7 cellular contexts compared by ENCODE assay signal in the genomic region with DNA sequence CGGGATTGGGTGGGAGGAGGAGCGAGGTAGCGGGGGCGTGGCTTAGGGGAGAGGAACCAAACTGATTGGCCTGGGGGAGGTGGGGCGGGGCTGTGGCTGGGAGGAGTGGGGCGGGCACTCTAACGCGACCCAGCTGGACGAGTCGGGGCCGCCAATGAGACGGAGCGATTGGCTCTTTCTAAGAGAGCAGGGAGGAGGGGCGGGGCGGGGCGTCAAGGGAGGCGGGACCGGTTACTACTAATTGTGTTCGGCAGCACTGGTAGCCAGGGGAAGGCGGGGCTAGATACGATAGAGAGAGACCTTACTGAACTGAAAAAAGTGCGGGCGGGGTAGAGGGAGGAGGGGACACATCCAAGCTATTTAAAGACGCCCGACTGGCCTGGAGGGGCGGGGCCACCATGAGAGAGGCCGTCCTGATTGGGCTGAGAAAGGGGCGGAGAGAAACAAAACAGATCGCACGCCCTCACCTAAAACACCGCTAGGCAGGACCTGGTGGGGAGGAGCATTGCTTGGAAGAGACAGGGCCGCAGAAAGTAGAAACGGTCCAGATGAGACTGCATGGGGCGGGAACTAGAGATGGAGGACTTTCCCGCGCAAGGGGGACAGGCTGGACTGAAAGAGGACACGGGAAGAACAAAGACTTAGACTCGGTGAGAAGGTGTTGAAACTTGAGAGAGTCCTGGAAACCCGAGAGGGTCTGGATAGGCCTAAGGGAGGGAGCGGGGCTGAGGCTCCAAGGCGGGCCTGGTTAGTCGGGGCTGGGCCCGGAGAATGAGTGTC. TPM values are rescaled to one million over a fixed set of nuclear protein-coding genes. Genes with fewer than 3 reads are reported as not detected.
DNase-seq lines count a peak whose midpoint lies in the region; ATAC-seq and TF ChIP-seq lines count a peak whose summit lies in the region.

Gene KCNC3 (minus strand): TSS at position 232 of the 780 bp plus-strand sequence. CDS start 295 bp downstream, outside the sequence.

- POLR2A ChIA-PET in activated CD4-positive, alpha-beta T cell treated with anti-CD3 and anti-CD28 coated beads for 36 hours (lab: Charles Lee), result interaction anchor here (0.6 to 1.5 kb wide), 2 partner anchors 13 to 18 kb away, joined by 3 read pairs; no protein-coding TSS in a partner anchor

- peaks cover 33% of the 10 kb centered on the region for H3K27me3 Mint-ChIP-seq in activated CD4-positive, alpha-beta T cell treated with anti-CD3 and anti-CD28 coated beads for 36 hours

- no peaks in the 10 kb centered on the region for H3K36me3 ChIP-seq in kidney epithelial cell (ENCODE audit: control insufficient read depth, insufficient read depth, low read length)

- no peaks in the 10 kb centered on the region for H3K9me3 Mint-ChIP-seq in activated CD4-positive, alpha-beta T cell treated with anti-CD3 and anti-CD28 coated beads for 36 hours (ENCODE audit: low read depth)

- DNase-seq in NCI-H2196 (lab: John Stamatoyannopoulos, UW; ENCODE audit: unreplicated experiment) (peak; percentile 98), kidney epithelial cell (ENCODE audit: low read depth) (peak; percentile 87)
- peak; percentile 99 for DNase-seq in activated CD4-positive, alpha-beta T cell treated with anti-CD3 and anti-CD28 coated beads for 36 hours
- peak; percentile 97 to 100 for DNase-seq in stimulated activated CD4-positive, alpha-beta T cell treated with anti-CD3 and anti-CD28 coated beads, Interleukin-15, amount 100 ng/mL, for 48 hours (ENCODE audit: low read depth in 2 of 2)

- no peak for TF ChIP-seq CTCF in kidney epithelial cell (IDR thresholded peaks at IDR 0.05; ENCODE audit: insufficient read depth, low read length, poor library complexity, severe bottlenecking)

- peaks cover 65% of the 10 kb centered on the region for H3K27me3 ChIP-seq in kidney epithelial cell (ENCODE audit: control insufficient read depth, insufficient read depth, low read length)

- peak within 1 kb of the TSS; percentile 75 for H3K4me3 Mint-ChIP-seq in activated CD4-positive, alpha-beta T cell treated with anti-CD3 and anti-CD28 coated beads for 36 hours

- H3K27ac ChIP-seq in cingulate gyrus (ENCODE audit: low read depth, low read length), result peak within 1 kb of the TSS; percentile 73

- ATAC-seq in GM18505 (IDR thresholded peaks at IDR 0.05; ENCODE audit: unreplicated experiment) (peak; percentile 41), HG02970 (IDR thresholded peaks at IDR 0.05; ENCODE audit: low FRiP score, unreplicated experiment) (peak; percentile 45)
- ATAC-seq in activated CD4-positive, alpha-beta T cell treated with anti-CD3 and anti-CD28 coated beads for 36 hours, result peak; percentile 67

- CTCF ChIA-PET in activated CD4-positive, alpha-beta T cell treated with anti-CD3 and anti-CD28 coated beads for 36 hours (lab: Charles Lee), result interaction anchor here (1.0 to 1.5 kb wide), 4 partner anchors 10 to 75 kb away, joined by 3 to 6 read pairs (median 4); no protein-coding TSS in a partner anchor

- peak within 1 kb of the TSS; percentile 86 for H3K27ac Mint-ChIP-seq in activated CD4-positive, alpha-beta T cell treated with anti-CD3 and anti-CD28 coated beads for 36 hours

- peak; percentile 84 for TF ChIP-seq POLR2A in GM18505 (IDR thresholded peaks at IDR 0.05; ENCODE audit: borderline replicate concordance, extremely low read depth, insufficient read depth, insufficient read length)

- intact Hi-C loops in activated CD4-positive, alpha-beta T cell treated with anti-CD3 and anti-CD28 coated beads for 36 hours (cut with DNase I, micrococcal nuclease), result loop anchor here (1.0 to 5.0 kb wide), 7 partner anchors 28 to 475 kb away; partner anchors contain the start of genes JOSD2 (in 1 of the 2), NR1H2 (in 1 of the 2) and VRK3 (in 1 of the 2)

- H3K36me3 Mint-ChIP-seq in activated CD4-positive, alpha-beta T cell treated with anti-CD3 and anti-CD28 coated beads for 36 hours (ENCODE audit: low read depth), result peaks cover 13% of the 10 kb centered on the region

- peaks cover 59% of the 10 kb centered on the region for H3K4me1 Mint-ChIP-seq in activated CD4-positive, alpha-beta T cell treated with anti-CD3 and anti-CD28 coated beads for 36 hours

- H3K4me3 ChIP-seq in kidney epithelial cell (ENCODE audit: low read depth, low read length), result peak within 1 kb of the TSS; percentile 20

RNA-seq across cellular contexts. Expression of gene KCNC3, which starts in this region (rescaled TPM):
- 1 to 10 TPM; 9.1 to 9.7 TPM for total RNA-seq in activated CD4-positive, alpha-beta T cell treated with anti-CD3 and anti-CD28 coated beads for 36 hours
- 0.46 and 0.55 TPM in 2 replicates for total RNA-seq in kidney epithelial cell

Comparison
In these comparisons a context has a peak if more than half of its experiments do, and no peak if none do; other contexts are left out.
1. Peak in every context shown above with its lines: DNase-seq, ATAC-seq, H3K4me3 ChIP-seq and H3K27ac ChIP-seq.
2. Peak in DNase-seq and H3K4me3 ChIP-seq in kidney epithelial cell; RNA of the gene not detected or under 1 TPM.